ENCODE assay signal across 8 cellular contexts in genomic region chr17:2025622-2026309, GRCh38. TPM values are rescaled to one million over a fixed set of nuclear protein-coding genes. Genes with fewer than 3 reads are reported as not detected.
DNase-seq lines count a peak whose midpoint lies in the region; ATAC-seq and TF ChIP-seq lines count a peak whose summit lies in the region.

No MANE protein-coding gene starts in this region.

- peak; percentile 80 for DNase-seq in ACHN
- peak; percentile 47 for DNase-seq in GDM1 (lab: John Stamatoyannopoulos, UW)
- DNase-seq in NCI-H226: peak; percentile 66
- DNase-seq in amniotic stem cell (lab: John Stamatoyannopoulos, UW): peak; percentile 75
- DNase-seq in right cardiac atrium: peak; percentile 77 to 91 (median 89)
- DNase-seq in psoas muscle: peak; percentile 75 to 87
- no peak for DNase-seq in GOT3 (lab: John Stamatoyannopoulos, UW)
- no peak for DNase-seq in effector CD4-positive, alpha-beta T cell

- intact Hi-C loops in right cardiac atrium (cut with DNase I): loop anchor here (2.0 to 10.0 kb wide), 4 partner anchors 51 to 453 kb away; no protein-coding TSS in a partner anchor
- intact Hi-C loops in psoas muscle (cut with DNase I): loop anchor here (1.0 to 10.0 kb wide), 4 partner anchors 61 to 361 kb away; no protein-coding TSS in a partner anchor

- H3K27ac ChIP-seq in right cardiac atrium (ENCODE audit: low read length) (peak overlapping the region; percentile 74), psoas muscle (peak overlapping the region; percentile 58)

- no peaks in the 10 kb centered on the region for H3K36me3 ChIP-seq in psoas muscle (ENCODE audit: insufficient read depth in 1 of 2, low read depth in 1 of 2)

- H3K9me3 ChIP-seq in right cardiac atrium (ENCODE audit: control insufficient read depth, low read length): no peaks in the 10 kb centered on the region
- H3K9me3 ChIP-seq in psoas muscle: no peaks in the 10 kb centered on the region

- 1% methylated on average over 55 of the region's 55 CpGs for WGBS in right cardiac atrium
- WGBS in psoas muscle, 3 donors: 1% methylated on average over 44 to 55 of the region's 55 CpGs

- peak; percentile 63 for TF ChIP-seq CTCF in psoas muscle (IDR thresholded peaks at IDR 0.05)

- H3K27me3 ChIP-seq in right cardiac atrium (ENCODE audit: control insufficient read depth, insufficient read depth) (no peaks in the 10 kb centered on the region), psoas muscle (ENCODE audit: insufficient read depth in 3 of 3, low read length in 2 of 3) (no peaks in the 10 kb centered on the region)

- H3K4me1 ChIP-seq in right cardiac atrium (ENCODE audit: control insufficient read depth, insufficient read depth, low read length): no peaks in the 10 kb centered on the region
- H3K4me1 ChIP-seq in psoas muscle: peaks cover 18% of the 10 kb centered on the region

- H3K4me3 ChIP-seq in right cardiac atrium (ENCODE audit: low read length): peak overlapping the region; percentile 62
- peak overlapping the region; percentile 80 for H3K4me3 ChIP-seq in psoas muscle

- ATAC-seq in right cardiac atrium: peak; percentile 55 to 62
- ATAC-seq in psoas muscle: peak; percentile 48 to 63 (median 57)

- in situ Hi-C loops in ACHN (cut with HindIII; ENCODE audit: low pct_ligation_motif_present, low pct_unique_long_range_greater_than_20kb, low sequenced_read_pairs): loop anchor here (25.0 kb wide), 1 partner anchor 138 kb away; no protein-coding TSS in a partner anchor

RNA-seq across cellular contexts. Expression of gene RTN4RL1, which starts 0.6 kb away (rescaled TPM):
- 1 to 10 TPM; 3.9 to 5.7 (median 4.2) TPM for total RNA-seq in right cardiac atrium
- 5.4 TPM for polyA plus RNA-seq in right cardiac atrium
- 1 to 10 TPM in 2 of 4 donors, under 1 TPM in 2; 0.65 to 1.7 (median 1.2) TPM for total RNA-seq in psoas muscle
- 1 to 10 TPM in 1 of 3 donors, under 1 TPM in 2; 0.44 to 1.8 (median 0.70) TPM for polyA plus RNA-seq in psoas muscle

RNA-seq across cellular contexts. Expression of gene DPH1, which starts 4.2 kb away (rescaled TPM):
- total RNA-seq in right cardiac atrium: 10 to 100 TPM; 24.7 to 30.7 (median 27.5) TPM
- polyA plus RNA-seq in right cardiac atrium: 20.5 TPM
- total RNA-seq in psoas muscle: 10 to 100 TPM; 36.9 to 73.4 (median 45.5) TPM
- polyA plus RNA-seq in psoas muscle: 10 to 100 TPM; 13.5 to 51.9 (median 39.2) TPM

RNA-seq across cellular contexts. Expression of gene OVCA2, which starts 16.1 kb away (rescaled TPM):
- total RNA-seq in right cardiac atrium (10 to 100 TPM; 15.3 to 29.4 (median 20.5) TPM), psoas muscle (10 to 100 TPM; 10.1 to 23.0 (median 15.2) TPM)
- polyA plus RNA-seq in right cardiac atrium (35.6 TPM), psoas muscle (10 to 100 TPM; 29.2 to 66.1 (median 33.4) TPM)

RNA-seq across cellular contexts. Expression of gene HIC1, which starts 29.1 kb away (rescaled TPM):
- total RNA-seq in right cardiac atrium: 10 to 100 TPM; 16.9 to 33.0 (median 24.7) TPM
- polyA plus RNA-seq in right cardiac atrium: 10.3 TPM
- total RNA-seq in psoas muscle: 10 to 100 TPM in 1 of 4 donors, 1 to 10 TPM in 3; 4.3 to 12.6 (median 9.4) TPM
- 1 to 10 TPM; 2.0 to 3.5 (median 2.1) TPM for polyA plus RNA-seq in psoas muscle

Comparison
In these comparisons a context has a peak if more than half of its experiments do, and no peak if none do; other contexts are left out.
1. DNase-seq: peak in ACHN (single experiment), GDM1 (single experiment), NCI-H226 (single experiment), amniotic stem cell (single experiment), right cardiac atrium (3 of 3) and psoas muscle (2 of 2); none in GOT3 (single experiment) and effector CD4-positive, alpha-beta T cell (single experiment).